Comparison of ENCODE assay signal across 14 cellular contexts in genomic region chr13:94305463-94305862, GRCh38.
DNase-seq lines count a peak whose midpoint lies in the region; ATAC-seq lines count a peak whose summit lies in the region.
"Had no signal": no experiment of that assay in that cellular context is flagged by ENCODE, and none has a peak within 500 bp of the region (broad histone marks: within the 10 kb centered on the region; RNA-seq: fewer than 3 reads in every experiment).

No MANE protein-coding gene starts in this region.

- H2BK15ac ChIP-seq in mesenchymal stem cell (ENCODE audit: low read depth, poor library complexity, severe bottlenecking): no peak overlapping the region

- no CpG with 5 or more reads among the region's 1 CpG for WGBS in mesenchymal stem cell

- peaks cover 2% of the 10 kb centered on the region for H3K4me1 ChIP-seq in mesenchymal stem cell (ENCODE audit: control insufficient read depth, insufficient read depth, low read depth, low read length)
- H3K4me1 ChIP-seq: testis had no signal

- H3K23ac ChIP-seq in mesenchymal stem cell (ENCODE audit: low read length in 2 of 2): no peak overlapping the region

- no peak overlapping the region for H3K18ac ChIP-seq in mesenchymal stem cell (ENCODE audit: low read depth in 1 of 2, low read length in 2 of 2)

- no peak overlapping the region for H2BK5ac ChIP-seq in mesenchymal stem cell (ENCODE audit: low read depth, low read length, poor library complexity, severe bottlenecking)

- no peaks in the 10 kb centered on the region for H3K79me1 ChIP-seq in mesenchymal stem cell (replicated peaks; ENCODE audit: low read length, poor library complexity, severe bottlenecking)

- H3K4me3 ChIP-seq in mesenchymal stem cell (ENCODE audit: insufficient read depth in 1 of 2, low read depth in 1 of 2, low read length in 2 of 2): peak overlapping the region in 1 of 2 experiments; percentile 7
- H3K4me3 ChIP-seq: testis had no signal

- no peak overlapping the region for H3K14ac ChIP-seq in mesenchymal stem cell (ENCODE audit: low read length in 2 of 2)

- no peak overlapping the region for H2BK120ac ChIP-seq in mesenchymal stem cell (ENCODE audit: low read depth, low read length)

- no peak for ATAC-seq in GM21526 (IDR thresholded peaks at IDR 0.05; ENCODE audit: low FRiP score, unreplicated experiment)
- ATAC-seq: natural killer cell had no signal

- no peaks in the 10 kb centered on the region for H3K9me3 ChIP-seq in mesenchymal stem cell (ENCODE audit: control insufficient read depth, low read length)
- H3K9me3 ChIP-seq: testis had no signal

- no peak overlapping the region for H2BK12ac ChIP-seq in mesenchymal stem cell (ENCODE audit: low read length in 2 of 2)

- no peak overlapping the region for H4K8ac ChIP-seq in mesenchymal stem cell (ENCODE audit: low read length)

- peak overlapping the region; percentile 36 for H3K9ac ChIP-seq in mesenchymal stem cell (ENCODE audit: low read length)

- no peaks in the 10 kb centered on the region for H3K27me3 ChIP-seq in mesenchymal stem cell (ENCODE audit: control insufficient read depth in 1 of 2, insufficient read depth in 1 of 2, low read length in 2 of 2)
- H3K27me3 ChIP-seq: testis had no signal

- no peak overlapping the region for H3K27ac ChIP-seq in mesenchymal stem cell (ENCODE audit: low read length, poor library complexity, severe bottlenecking)
- H3K27ac ChIP-seq: testis had no signal

- no peak overlapping the region for H3K4ac ChIP-seq in mesenchymal stem cell (ENCODE audit: low read depth in 1 of 2, low read length in 2 of 2)

- H3K4me2 ChIP-seq in mesenchymal stem cell (ENCODE audit: low read length, poor library complexity, severe bottlenecking): no peak overlapping the region

- DNase-seq in AG08395 (ENCODE audit: low spot score) (peak; percentile 57), NCI-H226 (peak; percentile 65), dedifferentiated amniotic fluid mesenchymal stem cell (ENCODE audit: extremely low spot score) (peak; percentile 57), mesenchymal stem cell (peak; percentile 82), NCI-H2107 treated with DMSO at 0.1 percent for 48 hours (lab: John Stamatoyannopoulos, UW; ENCODE audit: unreplicated experiment) (no peak), NAMALWA (ENCODE audit: low spot score) (no peak)
- no peak for DNase-seq in activated CD4-positive, alpha-beta T cell treated with anti-CD3 and anti-CD28 coated beads, Interleukin-2, amount 50 U/mL, for 1 hour
- DNase-seq: activated T-cell treated with anti-CD3 and anti-CD28 coated beads, Interleukin-2, amount 50 U/mL, for 48 hours; C1 segment of cervical spinal cord; natural killer cell; NCI-H1105; stimulated activated CD4-positive, alpha-beta T cell treated with anti-CD3 and anti-CD28 coated beads, Interleukin-4, amount 100 ng/mL, for 1 hour; testis had no signal

- H2AK5ac ChIP-seq in mesenchymal stem cell (ENCODE audit: low read length, severe bottlenecking): no peak overlapping the region

- no peak overlapping the region for H2AFZ ChIP-seq in mesenchymal stem cell (ENCODE audit: low read depth, low read length)

- no peaks in the 10 kb centered on the region for H3K36me3 ChIP-seq in mesenchymal stem cell (ENCODE audit: control insufficient read depth in 1 of 2, insufficient read depth in 2 of 2, low read depth in 1 of 2, low read length in 2 of 2)

- H4K91ac ChIP-seq in mesenchymal stem cell (ENCODE audit: low read length): no peak overlapping the region

Comparison
In these comparisons a context has a peak if more than half of its experiments do, and no peak if none do; other contexts are left out.
1. DNase-seq: peak in AG08395 (single experiment), NCI-H226 (single experiment), dedifferentiated amniotic fluid mesenchymal stem cell (single experiment) and mesenchymal stem cell (single experiment); none in activated CD4-positive, alpha-beta T cell treated with anti-CD3 and anti-CD28 coated beads, Interleukin-2, amount 50 U/mL, for 1 hour (single experiment), NCI-H2107 treated with DMSO at 0.1 percent for 48 hours (single experiment) and NAMALWA (single experiment).